18 cellular contexts compared by ENCODE assay signal in the genomic region with DNA sequence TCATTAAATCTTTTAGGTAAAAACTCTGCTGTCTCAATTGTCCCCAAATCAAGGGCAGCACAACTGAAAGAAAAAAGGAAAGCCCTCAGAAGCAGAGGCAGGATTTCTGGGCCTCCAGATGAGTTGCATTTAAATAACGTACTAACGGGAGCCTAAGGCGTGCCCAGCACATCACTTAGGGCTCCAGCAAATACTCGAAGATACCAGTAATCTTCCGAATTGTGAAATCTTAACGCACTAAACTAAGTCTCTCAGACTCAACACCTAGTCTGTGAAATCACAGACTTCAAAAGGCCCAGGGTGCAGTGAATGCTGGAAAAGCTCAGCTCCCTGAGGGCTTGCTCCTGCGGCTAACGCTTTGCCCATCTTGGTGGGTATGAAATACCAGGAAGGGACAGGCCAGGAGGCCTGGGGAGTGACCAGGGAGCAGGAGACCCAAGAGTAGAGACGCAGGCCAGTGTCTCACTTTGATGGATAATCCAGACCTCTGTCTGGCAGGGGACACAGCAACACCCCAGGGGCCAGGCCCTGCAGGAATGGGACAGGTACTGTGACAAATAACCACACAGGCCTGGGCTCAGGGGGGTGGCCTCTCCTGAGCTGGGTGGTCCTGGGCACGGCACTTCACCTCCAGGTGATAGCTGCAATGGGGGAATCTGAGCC. TPM values are rescaled to one million over a fixed set of nuclear protein-coding genes. Genes with fewer than 3 reads are reported as not detected.
A peak's percentile ranks its signal among the peaks of the same experiment; 100 is the strongest.
DNase-seq lines count a peak whose midpoint lies in the region; ATAC-seq and TF ChIP-seq lines count a peak whose summit lies in the region.
"Had no signal": no experiment of that assay in that cellular context is flagged by ENCODE, and none has a peak within 500 bp of the region (broad histone marks: within the 10 kb centered on the region; RNA-seq: fewer than 3 reads in every experiment).

No MANE protein-coding gene starts in this region.

- ATAC-seq in Panc1: 0 out of 2 replicates have a peak, but pooled peaks have one; percentile 5
- no peak for ATAC-seq in left cardiac atrium
- ATAC-seq: stimulated activated naive CD8-positive, alpha-beta T cell treated with anti-CD3 and anti-CD28 coated beads, Interleukin-15, Interleukin-2, amounts not matched to agents 100 U/mL and 50 U/mL, for 24 hours had no signal

- no TSS peak for BruUV-seq in Panc1 (replicated peaks; lab: Mats Ljungman, UMichigan)

- H3K4me2 ChIP-seq in BLaER1 treated with 17β-estradiol and CSF1 and Interleukin-3, amounts not matched to agents 10 nM and 100 nM: peak overlapping the region; percentile 73 to 94 (median 85)

- H3K9me3 ChIP-seq in BLaER1 treated with 17β-estradiol and CSF1 and Interleukin-3, amounts not matched to agents 10 nM and 100 nM (replicated peaks in 1 of 11): no peaks in the 10 kb centered on the region
- no peaks in the 10 kb centered on the region for H3K9me3 ChIP-seq in Panc1 (ENCODE audit: control insufficient read depth, insufficient read depth, low read depth, low read length)

- DNase-seq in Panc1 (ENCODE audit: low read depth, low spot score): no peak
- peak; percentile 15 for DNase-seq in left cardiac atrium
- no peak for DNase-seq in progenitor cell of endocrine pancreas (ENCODE audit: low spot score, unreplicated experiment)
- DNase-seq in HuH-7.5 (ENCODE audit: low spot score): no peak
- DNase-seq in cerebellar nuclear complex (lab: John Stamatoyannopoulos, UW): no peak
- DNase-seq in activated CD4-positive, alpha-beta T cell treated with anti-CD3 and anti-CD28 coated beads for 48 hours: no peak
- no peak for DNase-seq in EL
- DNase-seq: activated CD4-positive, alpha-beta T cell treated with anti-CD3 and anti-CD28 coated beads for 1 hour; activated T-cell treated with anti-CD3 and anti-CD28 coated beads for 4 hours; AML-193; hypothalamus; stimulated activated naive CD8-positive, alpha-beta T cell treated with anti-CD3 and anti-CD28 coated beads, Interleukin-15, Interleukin-2, amounts not matched to agents 100 U/mL and 50 U/mL, for 24 hours had no signal

- in situ Hi-C loops in Panc1 (cut with HindIII; ENCODE audit: low pct_unique_long_range_greater_than_20kb, low sequenced_read_pairs): no loop called here

- H3K27ac Mint-ChIP-seq in progenitor cell of endocrine pancreas: peak overlapping the region; percentile 33

- no peaks in the 10 kb centered on the region for H3K27me3 Mint-ChIP-seq in progenitor cell of endocrine pancreas
- H3K27me3 Mint-ChIP-seq: IgD-negative memory B cell; natural killer cell treated with Interleukin-12 subunit alpha and Interleukin-12 subunit beta and Interleukin-15 and Interleukin-18, amount 100 ng/mL, for 72 hours had no signal

- H3K4me1 ChIP-seq in BLaER1 treated with 17β-estradiol and CSF1 and Interleukin-3, amounts not matched to agents 10 nM and 100 nM: peaks cover 79 to 100% (median 100%) of the 10 kb centered on the region in 10 experiments
- H3K4me1 ChIP-seq in Panc1 (ENCODE audit: control insufficient read depth, insufficient read depth, low read length): peaks cover 60% of the 10 kb centered on the region

- peaks cover 17% of the 10 kb centered on the region for H3K4me1 Mint-ChIP-seq in progenitor cell of endocrine pancreas (ENCODE audit: low read depth)

- no peak overlapping the region for H3K4me3 Mint-ChIP-seq in progenitor cell of endocrine pancreas (ENCODE audit: low read depth)
- H3K4me3 Mint-ChIP-seq: IgD-negative memory B cell; natural killer cell treated with Interleukin-12 subunit alpha and Interleukin-12 subunit beta and Interleukin-15 and Interleukin-18, amount 100 ng/mL, for 72 hours had no signal

- intact Hi-C loops in Panc1 (cut with micrococcal nuclease; ENCODE audit: unreplicated experiment) (no loop called here), left cardiac atrium (cut with DNase I) (no loop called here)

- peaks cover 0 to 99% (median 40%) of the 10 kb centered on the region in 11 experiments; a peak in 17 of 22 replicates for H4K20me1 ChIP-seq in BLaER1 treated with 17β-estradiol and CSF1 and Interleukin-3, amounts not matched to agents 10 nM and 100 nM

- H3K36me3 Mint-ChIP-seq in progenitor cell of endocrine pancreas (ENCODE audit: insufficient read depth): peaks cover 2% of the 10 kb centered on the region
- H3K36me3 Mint-ChIP-seq: natural killer cell treated with Interleukin-12 subunit alpha and Interleukin-12 subunit beta and Interleukin-15 and Interleukin-18, amount 100 ng/mL, for 72 hours had no signal

- no peak for TF ChIP-seq CTCF in Panc1 (IDR thresholded peaks at IDR 0.05)
- no peak for TF ChIP-seq CTCF in progenitor cell of endocrine pancreas (IDR thresholded peaks at IDR 0.05; ENCODE audit: unreplicated experiment)

- H3K36me3 ChIP-seq in BLaER1 treated with 17β-estradiol and CSF1 and Interleukin-3, amounts not matched to agents 10 nM and 100 nM: peaks cover 16 to 26% (median 23%) of the 10 kb centered on the region in 11 experiments; a peak in 21 of 22 replicates
- H3K36me3 ChIP-seq in Panc1 (ENCODE audit: control insufficient read depth, insufficient read depth, low read length): no peaks in the 10 kb centered on the region

- POLR2A ChIA-PET in Panc1 (lab: Charles Lee): no interaction called here

- H3K27me3 ChIP-seq in BLaER1 treated with 17β-estradiol and CSF1 and Interleukin-3, amounts not matched to agents 10 nM and 100 nM: no peaks in the 10 kb centered on the region
- no peaks in the 10 kb centered on the region for H3K27me3 ChIP-seq in Panc1 (ENCODE audit: control insufficient read depth, insufficient read depth, low read length)

- CTCF ChIA-PET in Panc1 (lab: Charles Lee): interaction anchor here (0.9 kb wide), 1 partner anchor 36 kb away, joined by 3 read pairs; no protein-coding TSS in a partner anchor

- H3K4me3 ChIP-seq in BLaER1 treated with 17β-estradiol and CSF1 and Interleukin-3, amounts not matched to agents 10 nM and 100 nM: no peak overlapping the region
- no peak overlapping the region for H3K4me3 ChIP-seq in Panc1 (ENCODE audit: low read depth in 2 of 2, low read length in 2 of 2)

- H3K9me3 Mint-ChIP-seq in progenitor cell of endocrine pancreas (ENCODE audit: low read depth): no peaks in the 10 kb centered on the region
- H3K9me3 Mint-ChIP-seq: IgD-negative memory B cell; natural killer cell treated with Interleukin-12 subunit alpha and Interleukin-12 subunit beta and Interleukin-15 and Interleukin-18, amount 100 ng/mL, for 72 hours had no signal

- H3K27ac ChIP-seq in BLaER1 treated with 17β-estradiol and CSF1 and Interleukin-3, amounts not matched to agents 10 nM and 100 nM: peak overlapping the region in 8 of 11 experiments; percentile 83 to 97 (median 93); a peak in 17 of 22 replicates
- peak overlapping the region; percentile 75 for H3K27ac ChIP-seq in Panc1 (ENCODE audit: low read length)

- peak overlapping the region in 10 of 11 experiments; percentile 1 to 85 (median 75); a peak in 16 of 22 replicates for H3K9ac ChIP-seq in BLaER1 treated with 17β-estradiol and CSF1 and Interleukin-3, amounts not matched to agents 10 nM and 100 nM

RNA-seq across cellular contexts. Expression of a gene that starts 36.4 kb away (rescaled TPM):
- total RNA-seq in Panc1 (2021; ENCODE audit: unreplicated experiment) (152 TPM), left cardiac atrium (100 to 1,000 TPM in 1 of 2 donors, 10 to 100 TPM in 1; 68.6 to 127 TPM), progenitor cell of endocrine pancreas (222 and 242 TPM in 2 replicates)
- 153 TPM for polyA plus RNA-seq in Panc1 (2012; ENCODE audit: insufficient read length)

RNA-seq across cellular contexts. Expression of a gene that starts 54.1 kb away (rescaled TPM):
- not detected for total RNA-seq in Panc1 (2021; ENCODE audit: unreplicated experiment)
- not detected for polyA plus RNA-seq in Panc1 (2012; ENCODE audit: insufficient read length)
- not detected for total RNA-seq in left cardiac atrium
- not detected in 2 replicates for total RNA-seq in progenitor cell of endocrine pancreas
- total RNA-seq: lower leg skin; natural killer cell treated with Interleukin-12 subunit alpha and Interleukin-12 subunit beta and Interleukin-15 and Interleukin-18, amount 100 ng/mL, for 72 hours; skeletal muscle tissue; T-helper 1 cell treated with Interleukin-12 subunit alpha and Interleukin-12 subunit beta and Interleukin-4 antibody, amounts not matched to agents 30 ng/mL and 1 ng/mL, for 36 hours had no signal
- polyA plus RNA-seq: IgD-negative memory B cell had no signal
